ENCODE assay signal across 1 cellular context in the genomic region with DNA sequence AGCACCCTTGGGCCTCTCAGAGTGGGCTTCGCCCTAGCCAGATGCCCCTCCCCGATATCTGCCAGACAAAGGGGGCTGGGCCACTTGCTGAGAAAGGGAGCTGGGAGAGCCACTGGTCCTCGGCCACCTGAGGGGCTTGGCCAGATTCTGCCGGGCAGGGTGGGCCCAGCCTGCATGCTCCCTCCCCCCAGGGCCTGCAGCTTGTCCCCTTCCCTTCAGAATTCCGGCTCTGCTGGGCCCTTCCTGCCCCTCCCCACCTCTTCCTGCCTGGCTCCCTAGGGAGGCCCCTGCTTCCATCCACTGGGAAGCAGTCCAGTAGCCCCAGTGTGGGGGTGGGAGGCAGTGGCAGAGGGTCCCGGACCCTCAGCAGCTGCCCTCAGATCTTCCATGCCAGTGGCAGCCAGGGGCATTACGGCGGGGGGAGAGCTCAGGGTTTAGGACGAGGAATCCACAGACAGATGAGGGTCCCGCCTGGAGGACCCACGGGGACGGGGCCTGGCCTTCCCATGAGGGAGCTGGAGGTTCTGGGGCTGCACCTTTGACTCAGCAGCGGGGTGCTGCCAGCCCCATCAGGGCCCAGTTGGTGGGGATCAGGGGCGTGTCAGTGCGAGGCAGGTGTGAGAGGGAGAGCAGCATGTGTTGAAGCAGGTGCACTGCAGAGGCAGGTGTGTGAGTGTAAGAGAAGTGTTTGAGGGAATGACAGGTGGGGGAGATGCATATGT.
TF ChIP-seq lines count a peak whose summit lies in the region.

No MANE protein-coding gene starts in this region.

TF ChIP-seq in A549, 52 proteins besides CTCF, POLR2A, EP300 and RAD21:
- TF ChIP-seq, protein P1, sequence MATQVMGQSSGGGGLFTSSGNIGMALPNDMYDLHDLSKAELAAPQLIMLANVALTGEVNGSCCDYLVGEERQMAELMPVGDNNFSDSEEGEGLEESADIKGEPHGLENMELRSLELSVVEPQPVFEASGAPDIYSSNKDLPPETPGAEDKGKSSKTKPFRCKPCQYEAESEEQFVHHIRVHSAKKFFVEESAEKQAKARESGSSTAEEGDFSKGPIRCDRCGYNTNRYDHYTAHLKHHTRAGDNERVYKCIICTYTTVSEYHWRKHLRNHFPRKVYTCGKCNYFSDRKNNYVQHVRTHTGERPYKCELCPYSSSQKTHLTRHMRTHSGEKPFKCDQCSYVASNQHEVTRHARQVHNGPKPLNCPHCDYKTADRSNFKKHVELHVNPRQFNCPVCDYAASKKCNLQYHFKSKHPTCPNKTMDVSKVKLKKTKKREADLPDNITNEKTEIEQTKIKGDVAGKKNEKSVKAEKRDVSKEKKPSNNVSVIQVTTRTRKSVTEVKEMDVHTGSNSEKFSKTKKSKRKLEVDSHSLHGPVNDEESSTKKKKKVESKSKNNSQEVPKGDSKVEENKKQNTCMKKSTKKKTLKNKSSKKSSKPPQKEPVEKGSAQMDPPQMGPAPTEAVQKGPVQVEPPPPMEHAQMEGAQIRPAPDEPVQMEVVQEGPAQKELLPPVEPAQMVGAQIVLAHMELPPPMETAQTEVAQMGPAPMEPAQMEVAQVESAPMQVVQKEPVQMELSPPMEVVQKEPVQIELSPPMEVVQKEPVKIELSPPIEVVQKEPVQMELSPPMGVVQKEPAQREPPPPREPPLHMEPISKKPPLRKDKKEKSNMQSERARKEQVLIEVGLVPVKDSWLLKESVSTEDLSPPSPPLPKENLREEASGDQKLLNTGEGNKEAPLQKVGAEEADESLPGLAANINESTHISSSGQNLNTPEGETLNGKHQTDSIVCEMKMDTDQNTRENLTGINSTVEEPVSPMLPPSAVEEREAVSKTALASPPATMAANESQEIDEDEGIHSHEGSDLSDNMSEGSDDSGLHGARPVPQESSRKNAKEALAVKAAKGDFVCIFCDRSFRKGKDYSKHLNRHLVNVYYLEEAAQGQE (IDR thresholded peaks at IDR 0.05) = no peak
- TF ChIP-seq PHF8 (IDR thresholded peaks at IDR 0.05; ENCODE audit: borderline replicate concordance, low read depth) (no peak), CHD4 (IDR thresholded peaks at IDR 0.05; ENCODE audit: borderline replicate concordance) (no peak), NFE2L2 (conservative IDR thresholded peaks at IDR 0.05; ENCODE audit: low read length) (no peak), FOSL2 (IDR thresholded peaks at IDR 0.05) (no peak), FOSL2 (CRISPR knock-in tag; IDR thresholded peaks at IDR 0.05) (no peak), RNF2 (IDR thresholded peaks at IDR 0.05; ENCODE audit: borderline replicate concordance, low read depth) (no peak), MAX (IDR thresholded peaks at IDR 0.05) (no peak), CBX8 (IDR thresholded peaks at IDR 0.05) (no peak), POLR2AphosphoS2 (conservative IDR thresholded peaks at IDR 0.05; ENCODE audit: low read length) (no peak), SREBF2 (IDR thresholded peaks at IDR 0.05) (no peak), EHF (CRISPR knock-in tag; IDR thresholded peaks at IDR 0.05) (no peak), USF2 (IDR thresholded peaks at IDR 0.05) (no peak), BCL3 (IDR thresholded peaks at IDR 0.05) (no peak)
- TF ChIP-seq, protein P2, sequence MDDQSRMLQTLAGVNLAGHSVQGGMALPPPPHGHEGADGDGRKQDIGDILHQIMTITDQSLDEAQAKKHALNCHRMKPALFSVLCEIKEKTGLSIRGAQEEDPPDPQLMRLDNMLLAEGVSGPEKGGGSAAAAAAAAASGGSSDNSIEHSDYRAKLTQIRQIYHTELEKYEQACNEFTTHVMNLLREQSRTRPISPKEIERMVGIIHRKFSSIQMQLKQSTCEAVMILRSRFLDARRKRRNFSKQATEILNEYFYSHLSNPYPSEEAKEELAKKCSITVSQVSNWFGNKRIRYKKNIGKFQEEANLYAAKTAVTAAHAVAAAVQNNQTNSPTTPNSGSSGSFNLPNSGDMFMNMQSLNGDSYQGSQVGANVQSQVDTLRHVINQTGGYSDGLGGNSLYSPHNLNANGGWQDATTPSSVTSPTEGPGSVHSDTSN (IDR thresholded peaks at IDR 0.05) = no peak
- TF ChIP-seq, protein P3, sequence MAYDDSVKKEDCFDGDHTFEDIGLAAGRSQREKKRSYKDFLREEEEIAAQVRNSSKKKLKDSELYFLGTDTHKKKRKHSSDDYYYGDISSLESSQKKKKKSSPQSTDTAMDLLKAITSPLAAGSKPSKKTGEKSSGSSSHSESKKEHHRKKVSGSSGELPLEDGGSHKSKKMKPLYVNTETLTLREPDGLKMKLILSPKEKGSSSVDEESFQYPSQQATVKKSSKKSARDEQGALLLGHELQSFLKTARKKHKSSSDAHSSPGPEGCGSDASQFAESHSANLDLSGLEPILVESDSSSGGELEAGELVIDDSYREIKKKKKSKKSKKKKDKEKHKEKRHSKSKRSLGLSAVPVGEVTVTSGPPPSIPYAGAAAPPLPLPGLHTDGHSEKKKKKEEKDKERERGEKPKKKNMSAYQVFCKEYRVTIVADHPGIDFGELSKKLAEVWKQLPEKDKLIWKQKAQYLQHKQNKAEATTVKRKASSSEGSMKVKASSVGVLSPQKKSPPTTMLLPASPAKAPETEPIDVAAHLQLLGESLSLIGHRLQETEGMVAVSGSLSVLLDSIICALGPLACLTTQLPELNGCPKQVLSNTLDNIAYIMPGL (CRISPR knock-in tag; IDR thresholded peaks at IDR 0.05; ENCODE audit: borderline replicate concordance) = no peak
